In the genomic region with DNA sequence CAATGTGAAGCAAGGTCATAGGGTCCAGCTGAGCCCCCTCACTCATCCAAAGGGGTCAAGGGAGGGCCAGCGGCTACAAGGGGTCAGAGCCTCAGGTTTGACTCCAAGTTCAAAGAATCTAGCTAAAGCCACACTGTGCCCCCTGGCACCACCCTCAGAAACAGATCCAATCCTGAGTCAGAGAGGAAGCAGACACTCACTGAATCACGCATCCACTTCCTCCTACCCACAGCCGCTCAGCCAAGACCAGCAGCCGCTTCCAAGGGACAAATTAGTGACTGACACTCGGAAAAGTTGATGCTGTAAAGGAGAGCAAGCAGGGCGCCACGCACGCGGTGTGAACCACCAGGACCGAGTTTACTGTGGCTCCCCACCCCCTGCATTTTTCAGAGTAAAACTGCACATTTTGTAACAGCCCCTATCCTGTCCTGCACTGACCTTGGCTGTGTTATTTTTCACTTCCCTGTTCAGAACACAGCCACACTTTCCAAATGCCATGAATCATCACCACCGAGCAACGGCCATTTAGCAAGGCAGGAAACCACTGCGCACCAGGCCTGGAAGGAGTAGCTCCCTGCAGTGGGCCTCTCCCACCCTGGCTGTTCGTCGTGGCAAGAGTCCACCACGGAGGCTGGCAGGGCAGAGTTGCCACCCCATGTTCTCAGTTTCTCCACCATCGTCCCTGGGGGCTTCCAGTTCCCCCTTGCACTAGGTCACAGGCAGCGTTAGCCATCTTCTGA, we compare ENCODE assay signal across 8 cellular contexts.
DNase-seq lines count a peak whose midpoint lies in the region; ATAC-seq and TF ChIP-seq lines count a peak whose summit lies in the region.

No MANE protein-coding gene starts in this region.

- H3K27ac Mint-ChIP-seq in natural killer cell treated with Interleukin-12 subunit alpha and Interleukin-12 subunit beta and Interleukin-15 and Interleukin-18, amount 100 ng/mL, for 72 hours = peak overlapping the region; percentile 93 to 98

- no peaks in the 10 kb centered on the region for H3K36me3 ChIP-seq in BJ (ENCODE audit: control insufficient read depth, insufficient read depth, low read length)

- no peaks in the 10 kb centered on the region for H3K27me3 ChIP-seq in BJ (ENCODE audit: control insufficient read depth, insufficient read depth, low read length)

- POLR2A ChIA-PET in BJ (lab: Charles Lee) = interaction anchor here (0.6 to 1.1 kb wide), 5 partner anchors 10 to 378 kb away, joined by 4 to 7 read pairs (median 4); no protein-coding TSS in a partner anchor

- H3K4me3 Mint-ChIP-seq in natural killer cell treated with Interleukin-12 subunit alpha and Interleukin-12 subunit beta and Interleukin-15 and Interleukin-18, amount 100 ng/mL, for 72 hours = peak overlapping the region; percentile 81

- CTCF ChIA-PET in BJ (lab: Yijun Ruan, JAX) = interaction anchor here (0.6 kb wide), 1 partner anchor 259 kb away, joined by 3 read pairs; no protein-coding TSS in a partner anchor

- H3K4me3 ChIP-seq in BJ (ENCODE audit: low read depth, low read length) (no peak overlapping the region), epithelial cell of proximal tubule (ENCODE audit: low read depth, low read length) (peak overlapping the region; percentile 15)

- TF ChIP-seq CTCF in BJ (IDR thresholded peaks at IDR 0.05; ENCODE audit: insufficient read depth, low read depth, low read length) = no peak
- no peak for TF ChIP-seq CTCF in epithelial cell of proximal tubule (conservative IDR thresholded peaks at IDR 0.05; ENCODE audit: low read depth, low read length)

- H3K9me3 Mint-ChIP-seq in natural killer cell treated with Interleukin-12 subunit alpha and Interleukin-12 subunit beta and Interleukin-15 and Interleukin-18, amount 100 ng/mL, for 72 hours = peaks cover under 1% of the 10 kb centered on the region

- DNase-seq in BJ (ENCODE audit: low read depth) (peak; percentile 76), NCI-H226 (peak; percentile 75), epithelial cell of proximal tubule (ENCODE audit: low read depth) (no peak), NCI-H187 treated with DMSO at 0.1 percent for 48 hours (lab: John Stamatoyannopoulos, UW) (no peak)
- peak; percentile 71 for DNase-seq in activated CD8-positive, alpha-beta memory T cell treated with anti-CD3 and anti-CD28 coated beads, Interleukin-2, amount 50 U/mL, for 1 hour (ENCODE audit: extremely low read depth)
- peak; percentile 94 for DNase-seq in natural killer cell treated with Interleukin-12 subunit alpha and Interleukin-12 subunit beta and Interleukin-15 and Interleukin-18, amount 100 ng/mL, for 72 hours (ENCODE audit: low spot score)
- DNase-seq in stimulated activated naive CD8-positive, alpha-beta T cell treated with anti-CD3 and anti-CD28 coated beads, Interleukin-15, Interleukin-2, amounts not matched to agents 100 U/mL and 50 U/mL, for 24 hours = peak; percentile 85

- H3K36me3 Mint-ChIP-seq in natural killer cell treated with Interleukin-12 subunit alpha and Interleukin-12 subunit beta and Interleukin-15 and Interleukin-18, amount 100 ng/mL, for 72 hours = peaks cover 8% of the 10 kb centered on the region

- H3K27me3 Mint-ChIP-seq in natural killer cell treated with Interleukin-12 subunit alpha and Interleukin-12 subunit beta and Interleukin-15 and Interleukin-18, amount 100 ng/mL, for 72 hours = no peaks in the 10 kb centered on the region

- peak; percentile 43 for ATAC-seq in GM21528 (IDR thresholded peaks at IDR 0.05; ENCODE audit: low FRiP score, unreplicated experiment)
- ATAC-seq in natural killer cell treated with Interleukin-12 subunit alpha and Interleukin-12 subunit beta and Interleukin-15 and Interleukin-18, amount 100 ng/mL, for 72 hours = peak; percentile 89 to 90
- peak; percentile 90 for ATAC-seq in stimulated activated naive CD8-positive, alpha-beta T cell treated with anti-CD3 and anti-CD28 coated beads, Interleukin-15, Interleukin-2, amounts not matched to agents 100 U/mL and 50 U/mL, for 24 hours

- peaks cover 72 to 80% of the 10 kb centered on the region in 2 donors for H3K4me1 Mint-ChIP-seq in natural killer cell treated with Interleukin-12 subunit alpha and Interleukin-12 subunit beta and Interleukin-15 and Interleukin-18, amount 100 ng/mL, for 72 hours (ENCODE audit: low read depth in 2 of 2)

Comparison
In these comparisons a context has a peak if more than half of its experiments do, and no peak if none do; other contexts are left out.
1. DNase-seq: peak in BJ (single experiment), NCI-H226 (single experiment), activated CD8-positive, alpha-beta memory T cell treated with anti-CD3 and anti-CD28 coated beads, Interleukin-2, amount 50 U/mL, for 1 hour (single experiment), natural killer cell treated with Interleukin-12 subunit alpha and Interleukin-12 subunit beta and Interleukin-15 and Interleukin-18, amount 100 ng/mL, for 72 hours (single experiment) and stimulated activated naive CD8-positive, alpha-beta T cell treated with anti-CD3 and anti-CD28 coated beads, Interleukin-15, Interleukin-2, amounts not matched to agents 100 U/mL and 50 U/mL, for 24 hours (single experiment); none in epithelial cell of proximal tubule (single experiment) and NCI-H187 treated with DMSO at 0.1 percent for 48 hours (single experiment).
2. Peak in every context shown above with its lines, with median percentiles within 50 percentile points of each other: ATAC-seq.